ENCODE assay signal across 10 cellular contexts in the genomic region with DNA sequence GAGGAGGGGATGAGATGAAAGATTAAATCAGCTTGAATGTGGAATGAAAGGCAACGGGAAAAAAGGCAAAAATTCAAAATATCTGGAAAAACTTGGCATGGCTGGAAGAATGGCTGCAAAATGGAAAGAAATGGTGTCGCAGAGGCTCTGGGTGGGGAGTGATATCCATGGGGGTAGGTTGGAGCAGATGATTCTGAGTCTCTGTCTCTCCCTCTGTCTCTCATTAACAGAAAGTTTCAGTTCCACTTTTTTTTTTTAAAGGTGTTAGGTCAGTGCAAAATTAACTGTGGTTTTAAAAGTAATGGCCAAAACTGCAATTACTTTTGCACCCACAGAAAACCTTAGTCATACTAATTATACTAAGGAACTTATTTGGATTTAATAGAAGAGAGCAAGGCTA.
"Had no signal": no experiment of that assay in that cellular context is flagged by ENCODE, and none has a peak within 500 bp of the region (broad histone marks: within the 10 kb centered on the region; RNA-seq: fewer than 3 reads in every experiment).

No MANE protein-coding gene starts in this region.

- H3K4me3 ChIP-seq: GM23338, K562 had no signal

- FAIRE-seq: H1, H54, HTR-8/SVneo, K562 had no signal

- DNase-seq: H9, HCEC 1CT, HFFc6, IMR-90, KG1 had no signal

- ATAC-seq: GM23338, K562 had no signal
